21 cellular contexts compared by ENCODE assay signal in genomic region chr11:75152090-75152489, GRCh38. TPM values are rescaled to one million over a fixed set of nuclear protein-coding genes. Genes with fewer than 3 reads are reported as not detected.
DNase-seq lines count a peak whose midpoint lies in the region; ATAC-seq and TF ChIP-seq lines count a peak whose summit lies in the region.
"Had no signal": no experiment of that assay in that cellular context is flagged by ENCODE, and none has a peak within 500 bp of the region (broad histone marks: within the 10 kb centered on the region; RNA-seq: fewer than 3 reads in every experiment).

No MANE protein-coding gene starts in this region.

- WGBS in adrenal gland, 4 donors: 67 to 71% (median 70%) methylated on average over 3 to 6 of the region's 6 CpGs
- 70 to 83% methylated on average over 2 to 3 of the region's 6 CpGs for WGBS in gastroesophageal sphincter (ENCODE audit: low coverage in 1 of 2), 2 donors
- 57 to 82% methylated on average over 6 of the region's 6 CpGs for WGBS in lung, 2 donors

- H3K36me3 ChIP-seq in adrenal gland (replicated peaks in 1 of 2): no peaks in the 10 kb centered on the region
- no peaks in the 10 kb centered on the region for H3K36me3 ChIP-seq in gastroesophageal sphincter
- no peaks in the 10 kb centered on the region for H3K36me3 ChIP-seq in lung (ENCODE audit: control insufficient read depth in 2 of 2, insufficient read depth in 2 of 2, low read length in 2 of 2)
- no peaks in the 10 kb centered on the region for H3K36me3 ChIP-seq in stomach smooth muscle (ENCODE audit: control insufficient read depth in 2 of 2, insufficient read depth in 2 of 2, low read length in 2 of 2)
- H3K36me3 ChIP-seq: neutrophil had no signal

- H3K9me3 ChIP-seq in adrenal gland (replicated peaks in 1 of 3) (no peaks in the 10 kb centered on the region), gastroesophageal sphincter (no peaks in the 10 kb centered on the region), lung (ENCODE audit: control insufficient read depth in 2 of 2, insufficient read depth in 1 of 2, low read length in 1 of 2) (no peaks in the 10 kb centered on the region), stomach smooth muscle (ENCODE audit: control insufficient read depth in 2 of 2, low read length in 2 of 2) (no peaks in the 10 kb centered on the region)
- H3K9me3 ChIP-seq: neutrophil had no signal

- H3K4me1 ChIP-seq in adrenal gland (replicated peaks in 1 of 2) (peaks cover 0 to 18% of the 10 kb centered on the region in 2 donors), gastroesophageal sphincter (peaks cover 0 to 18% (median 0%) of the 10 kb centered on the region in 3 donors), lung (ENCODE audit: control insufficient read depth in 2 of 2, insufficient read depth in 2 of 2, low read length in 2 of 2) (peaks cover 0 to 15% of the 10 kb centered on the region in 2 donors), stomach smooth muscle (ENCODE audit: control insufficient read depth, insufficient read depth, low read length) (peaks cover 10% of the 10 kb centered on the region)

- DNase-seq in adrenal gland (no peak), lung (ENCODE audit: low spot score) (no peak), foreskin melanocyte (no peak), NCI-H510A treated with DMSO at 0.1 percent for 48 hours (lab: John Stamatoyannopoulos, UW) (no peak)
- DNase-seq: activated CD4-positive, alpha-beta T cell treated with anti-CD3 and anti-CD28 coated beads for 48 hours; activated T-cell treated with anti-CD3 and anti-CD28 coated beads for 4 hours; CD4-positive, alpha-beta T cell; DMS79 treated with DMSO at 0.1 percent for 48 hours; endodermal cell; mesendoderm; NCI-H1417; NCI-H446 had no signal

- H3K27me3 ChIP-seq in adrenal gland (no peaks in the 10 kb centered on the region), gastroesophageal sphincter (peaks cover 6% of the 10 kb centered on the region), lung (ENCODE audit: control insufficient read depth, insufficient read depth) (no peaks in the 10 kb centered on the region), stomach smooth muscle (ENCODE audit: control insufficient read depth in 1 of 2, insufficient read depth in 2 of 2, low read length in 2 of 2) (peaks cover 2 to 8% of the 10 kb centered on the region in 2 donors)

- no peak for TF ChIP-seq EP300 in gastroesophageal sphincter (IDR thresholded peaks at IDR 0.05)

- ATAC-seq in gastroesophageal sphincter (no peak), lung (ENCODE audit: insufficient read depth, low FRiP score) (no peak), HG02981 (IDR thresholded peaks at IDR 0.05; ENCODE audit: unreplicated experiment) (no peak), GM18517 (IDR thresholded peaks at IDR 0.05; ENCODE audit: unreplicated experiment) (no peak)
- ATAC-seq: HCT116 had no signal

- TF ChIP-seq CTCF in adrenal gland (IDR thresholded peaks at IDR 0.05) (no peak), gastroesophageal sphincter (IDR thresholded peaks at IDR 0.05) (no peak), lung (IDR thresholded peaks at IDR 0.05; ENCODE audit: control extremely low read depth, extremely low read depth) (no peak)

- H3K9ac ChIP-seq in stomach smooth muscle (ENCODE audit: low read length in 2 of 2): peak overlapping the region in 1 of 2 donors; percentile 61

- H3K27ac ChIP-seq in adrenal gland: peak overlapping the region in 3 of 5 donors; percentile 26 to 81 (median 64)
- H3K27ac ChIP-seq in gastroesophageal sphincter: peak overlapping the region in 1 of 4 donors; percentile 48
- H3K27ac ChIP-seq in lung (ENCODE audit: low read depth in 1 of 2, low read length in 1 of 2): peak overlapping the region; percentile 4 to 54
- H3K27ac ChIP-seq in stomach smooth muscle (ENCODE audit: low read length): no peak overlapping the region
- H3K27ac ChIP-seq: neutrophil had no signal

- intact Hi-C loops in adrenal gland (cut with DNase I): no loop called here

- no peak for TF ChIP-seq POLR2A in adrenal gland (IDR thresholded peaks at IDR 0.05)
- TF ChIP-seq POLR2A in gastroesophageal sphincter (IDR thresholded peaks at IDR 0.05): no peak

- H3K4me3 ChIP-seq in adrenal gland (peak overlapping the region in 2 of 4 donors; percentile 9 to 49), gastroesophageal sphincter (peak overlapping the region; percentile 4 to 41), lung (peak overlapping the region; percentile 59), stomach smooth muscle (ENCODE audit: low read length in 2 of 2) (peak overlapping the region; percentile 47 to 65)

RNA-seq across cellular contexts. Expression of gene SLCO2B1, which starts 1.2 kb away (rescaled TPM):
- 100 to 1,000 TPM in 7 of 8 donors, 10 to 100 TPM in 1; 63.8 to 234 (median 160) TPM for total RNA-seq in adrenal gland
- polyA plus RNA-seq in adrenal gland: 10 to 100 TPM; 13.0 to 24.3 (median 18.5) TPM
- total RNA-seq in gastroesophageal sphincter: 10 to 100 TPM; 25.7 to 70.1 (median 33.1) TPM
- total RNA-seq in lung: 100 to 1,000 TPM in 1 of 2 donors, 10 to 100 TPM in 1; 45.6 to 244 TPM
- 10 to 100 TPM; 22.2 to 64.8 TPM for polyA plus RNA-seq in lung
- total RNA-seq: CD4-positive, alpha-beta T cell; fibroblast of villous mesenchyme had no signal
- polyA plus RNA-seq: AG04450 had no signal

RNA-seq across cellular contexts. Expression of gene OR2AT4, which starts 55.4 kb away (rescaled TPM):
- total RNA-seq in adrenal gland (not detected), gastroesophageal sphincter (not detected), lung (not detected)
- polyA plus RNA-seq in adrenal gland (not detected), lung (not detected)
- total RNA-seq: CD4-positive, alpha-beta T cell; endodermal cell; fibroblast of villous mesenchyme; OCI-LY7 had no signal
- polyA plus RNA-seq: AG04450 had no signal
